Comparison of ENCODE assay signal across 12 cellular contexts in the genomic region with DNA sequence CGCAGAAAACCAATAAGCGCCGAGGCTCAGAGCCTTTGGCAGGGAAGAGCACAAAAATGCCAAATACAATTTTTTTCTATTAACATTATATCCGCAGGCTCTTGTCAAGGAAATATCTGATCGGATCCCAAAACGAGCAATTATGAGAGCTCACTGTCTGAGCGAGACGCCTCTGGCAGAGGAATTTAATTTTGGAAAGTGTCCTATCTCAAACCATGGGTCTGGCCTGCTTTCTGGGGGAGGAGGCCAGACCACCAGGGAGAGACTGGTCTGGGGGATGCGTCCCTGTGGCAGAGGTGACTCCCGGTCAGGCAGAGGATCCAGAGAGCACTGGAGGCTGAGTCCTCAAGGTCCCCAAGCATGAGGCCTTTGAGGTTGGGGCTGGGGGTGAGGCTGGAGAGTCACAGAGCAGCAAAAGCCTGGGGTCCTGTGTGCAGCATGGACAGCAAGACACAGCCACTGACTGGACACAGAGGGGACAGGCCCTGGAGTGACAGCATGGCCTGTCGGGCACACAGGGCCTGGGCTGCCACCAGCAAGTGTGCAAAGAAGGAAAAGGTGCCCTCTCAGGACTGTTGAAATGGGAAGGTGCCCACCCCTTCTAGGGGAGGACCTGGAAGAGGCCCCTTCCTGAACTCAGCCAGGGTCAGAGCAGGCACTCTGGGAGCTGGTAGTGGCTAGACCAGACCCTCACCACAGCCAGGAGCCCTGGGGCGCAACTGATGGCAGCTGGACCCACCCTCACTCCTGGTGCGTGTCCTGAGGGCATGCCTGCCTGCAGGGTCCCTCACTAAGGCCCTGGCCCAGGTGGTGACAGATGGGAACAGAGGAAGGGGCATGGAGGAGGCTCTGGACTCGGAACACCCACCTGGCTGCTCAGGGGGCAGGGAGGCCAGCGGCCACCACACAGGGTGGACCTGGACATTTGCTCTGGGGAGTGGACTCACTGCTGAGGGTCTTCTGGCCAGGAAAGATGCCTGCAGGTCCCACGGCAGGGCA.
"Had no signal": no experiment of that assay in that cellular context is flagged by ENCODE, and none has a peak within 500 bp of the region (broad histone marks: within the 10 kb centered on the region; RNA-seq: fewer than 3 reads in every experiment).

No MANE protein-coding gene starts in this region.

- DNase-seq: activated CD4-positive, alpha-beta T cell treated with anti-CD3 and anti-CD28 coated beads, Interleukin-2, amount 50 U/mL, for 48 hours; activated CD8-positive, alpha-beta memory T cell treated with anti-CD3 and anti-CD28 coated beads, Interleukin-2, amount 10 ng/mL, durations not matched to agents 7 days and 5 days; activated naive CD8-positive, alpha-beta T cell treated with anti-CD3 and anti-CD28 coated beads, Interleukin-2, amount 10 ng/mL, durations not matched to agents 7 days and 5 days; activated T-cell treated with anti-CD3 and anti-CD28 coated beads, Interleukin-2, amount 50 U/mL, for 48 hours; gastrocnemius medialis; heart right ventricle; midbrain; naive thymus-derived CD4-positive, alpha-beta T cell; SHP77; substantia nigra had no signal

- H3K36me3 ChIP-seq: breast epithelium, gastrocnemius medialis, heart right ventricle had no signal

- H3K27ac Mint-ChIP-seq: activated CD8-positive, alpha-beta memory T cell treated with anti-CD3 and anti-CD28 coated beads, Interleukin-2, amount 10 ng/mL, durations not matched to agents 7 days and 5 days; activated naive CD8-positive, alpha-beta T cell treated with anti-CD3 and anti-CD28 coated beads, Interleukin-2, amount 10 ng/mL, durations not matched to agents 7 days and 5 days; naive thymus-derived CD4-positive, alpha-beta T cell; type B pancreatic cell had no signal

- H3K27me3 Mint-ChIP-seq: activated CD8-positive, alpha-beta memory T cell treated with anti-CD3 and anti-CD28 coated beads, Interleukin-2, amount 10 ng/mL, durations not matched to agents 7 days and 5 days had no signal

- H3K4me3 Mint-ChIP-seq: activated CD8-positive, alpha-beta memory T cell treated with anti-CD3 and anti-CD28 coated beads, Interleukin-2, amount 10 ng/mL, durations not matched to agents 7 days and 5 days; activated naive CD8-positive, alpha-beta T cell treated with anti-CD3 and anti-CD28 coated beads, Interleukin-2, amount 10 ng/mL, durations not matched to agents 7 days and 5 days; naive thymus-derived CD4-positive, alpha-beta T cell; type B pancreatic cell had no signal

- H3K4me1 ChIP-seq: breast epithelium, gastrocnemius medialis, heart right ventricle had no signal

- ATAC-seq: activated CD8-positive, alpha-beta memory T cell treated with anti-CD3 and anti-CD28 coated beads, Interleukin-2, amount 10 ng/mL, durations not matched to agents 7 days and 5 days; gastrocnemius medialis; naive thymus-derived CD4-positive, alpha-beta T cell had no signal

- H3K4me1 Mint-ChIP-seq: activated CD8-positive, alpha-beta memory T cell treated with anti-CD3 and anti-CD28 coated beads, Interleukin-2, amount 10 ng/mL, durations not matched to agents 7 days and 5 days; activated naive CD8-positive, alpha-beta T cell treated with anti-CD3 and anti-CD28 coated beads, Interleukin-2, amount 10 ng/mL, durations not matched to agents 7 days and 5 days had no signal

- H3K27ac ChIP-seq: breast epithelium, gastrocnemius medialis, heart right ventricle had no signal

- H3K9me3 Mint-ChIP-seq: activated naive CD8-positive, alpha-beta T cell treated with anti-CD3 and anti-CD28 coated beads, Interleukin-2, amount 10 ng/mL, durations not matched to agents 7 days and 5 days; naive thymus-derived CD4-positive, alpha-beta T cell; type B pancreatic cell had no signal

- H3K4me3 ChIP-seq: breast epithelium, gastrocnemius medialis, heart right ventricle had no signal

- H3K36me3 Mint-ChIP-seq: activated CD8-positive, alpha-beta memory T cell treated with anti-CD3 and anti-CD28 coated beads, Interleukin-2, amount 10 ng/mL, durations not matched to agents 7 days and 5 days; activated naive CD8-positive, alpha-beta T cell treated with anti-CD3 and anti-CD28 coated beads, Interleukin-2, amount 10 ng/mL, durations not matched to agents 7 days and 5 days; naive thymus-derived CD4-positive, alpha-beta T cell; type B pancreatic cell had no signal

- H3K9me3 ChIP-seq: breast epithelium, gastrocnemius medialis, heart right ventricle had no signal
